1 cellular context compared by ENCODE assay signal in genomic region chr10:125127986-125128385, GRCh38.
TF ChIP-seq lines count a peak whose summit lies in the region.

No MANE protein-coding gene starts in this region.

TF ChIP-seq in GM23338, 12 proteins besides CTCF, POLR2A, EP300 and RAD21 (continued from another document):
- TF ChIP-seq, protein P1, sequence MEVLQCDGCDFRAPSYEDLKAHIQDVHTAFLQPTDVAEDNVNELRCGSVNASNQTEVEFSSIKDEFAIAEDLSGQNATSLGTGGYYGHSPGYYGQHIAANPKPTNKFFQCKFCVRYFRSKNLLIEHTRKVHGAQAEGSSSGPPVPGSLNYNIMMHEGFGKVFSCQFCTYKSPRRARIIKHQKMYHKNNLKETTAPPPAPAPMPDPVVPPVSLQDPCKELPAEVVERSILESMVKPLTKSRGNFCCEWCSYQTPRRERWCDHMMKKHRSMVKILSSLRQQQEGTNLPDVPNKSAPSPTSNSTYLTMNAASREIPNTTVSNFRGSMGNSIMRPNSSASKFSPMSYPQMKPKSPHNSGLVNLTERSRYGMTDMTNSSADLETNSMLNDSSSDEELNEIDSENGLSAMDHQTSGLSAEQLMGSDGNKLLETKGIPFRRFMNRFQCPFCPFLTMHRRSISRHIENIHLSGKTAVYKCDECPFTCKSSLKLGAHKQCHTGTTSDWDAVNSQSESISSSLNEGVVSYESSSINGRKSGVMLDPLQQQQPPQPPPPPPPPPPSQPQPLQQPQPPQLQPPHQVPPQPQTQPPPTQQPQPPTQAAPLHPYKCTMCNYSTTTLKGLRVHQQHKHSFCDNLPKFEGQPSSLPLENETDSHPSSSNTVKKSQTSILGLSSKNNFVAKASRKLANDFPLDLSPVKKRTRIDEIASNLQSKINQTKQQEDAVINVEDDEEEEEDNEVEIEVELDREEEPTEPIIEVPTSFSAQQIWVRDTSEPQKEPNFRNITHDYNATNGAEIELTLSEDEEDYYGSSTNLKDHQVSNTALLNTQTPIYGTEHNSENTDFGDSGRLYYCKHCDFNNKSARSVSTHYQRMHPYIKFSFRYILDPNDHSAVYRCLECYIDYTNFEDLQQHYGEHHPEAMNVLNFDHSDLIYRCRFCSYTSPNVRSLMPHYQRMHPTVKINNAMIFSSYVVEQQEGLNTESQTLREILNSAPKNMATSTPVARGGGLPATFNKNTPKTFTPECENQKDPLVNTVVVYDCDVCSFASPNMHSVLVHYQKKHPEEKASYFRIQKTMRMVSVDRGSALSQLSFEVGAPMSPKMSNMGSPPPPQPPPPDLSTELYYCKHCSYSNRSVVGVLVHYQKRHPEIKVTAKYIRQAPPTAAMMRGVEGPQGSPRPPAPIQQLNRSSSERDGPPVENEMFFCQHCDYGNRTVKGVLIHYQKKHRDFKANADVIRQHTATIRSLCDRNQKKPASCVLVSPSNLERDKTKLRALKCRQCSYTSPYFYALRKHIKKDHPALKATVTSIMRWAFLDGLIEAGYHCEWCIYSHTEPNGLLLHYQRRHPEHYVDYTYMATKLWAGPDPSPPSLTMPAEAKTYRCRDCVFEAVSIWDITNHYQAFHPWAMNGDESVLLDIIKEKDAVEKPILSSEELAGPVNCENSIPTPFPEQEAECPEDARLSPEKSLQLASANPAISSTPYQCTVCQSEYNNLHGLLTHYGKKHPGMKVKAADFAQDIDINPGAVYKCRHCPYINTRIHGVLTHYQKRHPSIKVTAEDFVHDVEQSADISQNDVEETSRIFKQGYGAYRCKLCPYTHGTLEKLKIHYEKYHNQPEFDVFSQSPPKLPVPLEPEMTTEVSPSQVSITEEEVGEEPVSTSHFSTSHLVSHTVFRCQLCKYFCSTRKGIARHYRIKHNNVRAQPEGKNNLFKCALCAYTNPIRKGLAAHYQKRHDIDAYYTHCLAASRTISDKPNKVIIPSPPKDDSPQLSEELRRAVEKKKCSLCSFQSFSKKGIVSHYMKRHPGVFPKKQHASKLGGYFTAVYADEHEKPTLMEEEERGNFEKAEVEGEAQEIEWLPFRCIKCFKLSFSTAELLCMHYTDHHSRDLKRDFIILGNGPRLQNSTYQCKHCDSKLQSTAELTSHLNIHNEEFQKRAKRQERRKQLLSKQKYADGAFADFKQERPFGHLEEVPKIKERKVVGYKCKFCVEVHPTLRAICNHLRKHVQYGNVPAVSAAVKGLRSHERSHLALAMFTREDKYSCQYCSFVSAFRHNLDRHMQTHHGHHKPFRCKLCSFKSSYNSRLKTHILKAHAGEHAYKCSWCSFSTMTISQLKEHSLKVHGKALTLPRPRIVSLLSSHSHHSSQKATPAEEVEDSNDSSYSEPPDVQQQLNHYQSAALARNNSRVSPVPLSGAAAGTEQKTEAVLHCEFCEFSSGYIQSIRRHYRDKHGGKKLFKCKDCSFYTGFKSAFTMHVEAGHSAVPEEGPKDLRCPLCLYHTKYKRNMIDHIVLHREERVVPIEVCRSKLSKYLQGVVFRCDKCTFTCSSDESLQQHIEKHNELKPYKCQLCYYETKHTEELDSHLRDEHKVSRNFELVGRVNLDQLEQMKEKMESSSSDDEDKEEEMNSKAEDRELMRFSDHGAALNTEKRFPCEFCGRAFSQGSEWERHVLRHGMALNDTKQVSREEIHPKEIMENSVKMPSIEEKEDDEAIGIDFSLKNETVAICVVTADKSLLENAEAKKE (CRISPR knock-in tag; IDR thresholded peaks at IDR 0.05), result no peak
- TF ChIP-seq CREB1 (CRISPR knock-in tag; IDR thresholded peaks at IDR 0.05; ENCODE audit: low read depth) (no peak), ZNF331 (CRISPR knock-in tag; IDR thresholded peaks at IDR 0.05; ENCODE audit: low read depth) (no peak), EZH2 (IDR thresholded peaks at IDR 0.05; ENCODE audit: low read depth, unreplicated experiment) (no peak), POLR2AphosphoS5 (IDR thresholded peaks at IDR 0.05; ENCODE audit: low read depth) (no peak), ZNF114 (CRISPR knock-in tag; IDR thresholded peaks at IDR 0.05) (no peak), JUNB (IDR thresholded peaks at IDR 0.05; ENCODE audit: unreplicated experiment) (no peak), STAT1 (IDR thresholded peaks at IDR 0.05; ENCODE audit: unreplicated experiment) (no peak)
